9 cellular contexts compared by ENCODE assay signal in genomic region chr19:13441810-13442512, GRCh38.
A peak's percentile ranks its signal among the peaks of the same experiment; 100 is the strongest.
DNase-seq lines count a peak whose midpoint lies in the region; ATAC-seq, FAIRE-seq and TF ChIP-seq lines count a peak whose summit lies in the region.
"Had no signal": no experiment of that assay in that cellular context is flagged by ENCODE, and none has a peak within 500 bp of the region (broad histone marks: within the 10 kb centered on the region; RNA-seq: fewer than 3 reads in every experiment).

No MANE protein-coding gene starts in this region.

- H3K27me3 ChIP-seq in liver (ENCODE audit: control insufficient read depth in 4 of 4, insufficient read depth in 4 of 4, low read length in 3 of 4) = peaks cover 0 to 3% (median 0%) of the 10 kb centered on the region in 4 donors

- peaks cover 0 to 3% (median 0%) of the 10 kb centered on the region in 4 donors for H3K9me3 ChIP-seq in liver (ENCODE audit: control insufficient read depth in 4 of 4, low read length in 3 of 4)
- H3K9me3 ChIP-seq in kidney (ENCODE audit: control insufficient read depth in 1 of 2, low read length in 2 of 2) = no peaks in the 10 kb centered on the region

- TF ChIP-seq RAD21 in liver (IDR thresholded peaks at IDR 0.05) = no peak

- H3K36me3 ChIP-seq in liver (ENCODE audit: control insufficient read depth in 4 of 4, insufficient read depth in 3 of 4, low read depth in 1 of 4, low read length in 3 of 4) (no peaks in the 10 kb centered on the region), kidney (ENCODE audit: control insufficient read depth in 1 of 2, insufficient read depth in 2 of 2, low read length in 2 of 2) (no peaks in the 10 kb centered on the region)

- intact Hi-C loops in kidney (cut with DNase I) = no loop called here

- DNase-seq in GM13977 (ENCODE audit: low spot score) (peak; percentile 27), kidney (no peak), HCEC 1CT (no peak)
- DNase-seq in activated naive CD4-positive, alpha-beta T cell treated with anti-CD3 and anti-CD28 coated beads, Interleukin-2, amount 50 U/mL, for 16 hours = peak; percentile 33

- in situ Hi-C loops in GM13977 (cut with MboI; ENCODE audit: low pct_unique_long_range_greater_than_20kb, low sequenced_read_pairs, unreplicated experiment) = no loop called here

- no peak for TF ChIP-seq CTCF in GM13977 (IDR thresholded peaks at IDR 0.05; ENCODE audit: extremely low read depth, insufficient read depth, missing control alignments)
- TF ChIP-seq CTCF in liver (IDR thresholded peaks at IDR 0.05; ENCODE audit: low read depth, low read length, missing input control) = no peak
- TF ChIP-seq CTCF in kidney (IDR thresholded peaks at IDR 0.05; ENCODE audit: borderline replicate concordance, extremely low read depth, insufficient read depth) = no peak

- no peak overlapping the region for H3K4me3 ChIP-seq in liver (ENCODE audit: low read depth in 1 of 3, low read length in 3 of 3)
- no peak overlapping the region for H3K4me3 ChIP-seq in kidney (ENCODE audit: low read length in 2 of 2)

- no peak for ATAC-seq in GM21447 (IDR thresholded peaks at IDR 0.05; ENCODE audit: unreplicated experiment)
- no peak for ATAC-seq in GM21381 (IDR thresholded peaks at IDR 0.05; ENCODE audit: unreplicated experiment)

- WGBS in liver = 44% methylated on average over 10 of the region's 10 CpGs

- no peak for FAIRE-seq in kidney (lab: Jason Lieb, UNC)

- no peak overlapping the region for H3K9ac ChIP-seq in liver (ENCODE audit: low read depth in 1 of 2, low read length in 2 of 2)
- H3K9ac ChIP-seq in kidney (ENCODE audit: low read length in 2 of 2) = no peak overlapping the region

- H3K27ac ChIP-seq in liver (ENCODE audit: low read depth in 1 of 2, low read length in 2 of 2) = no peak overlapping the region
- H3K27ac ChIP-seq in kidney (ENCODE audit: low read depth in 2 of 2, low read length in 2 of 2) = no peak overlapping the region
- H3K27ac ChIP-seq: epithelial cell of prostate had no signal

- H3K4me1 ChIP-seq in liver (ENCODE audit: control insufficient read depth in 4 of 4, insufficient read depth in 4 of 4, low read length in 3 of 4) (no peaks in the 10 kb centered on the region), kidney (ENCODE audit: control insufficient read depth in 1 of 2, insufficient read depth in 1 of 2, low read depth in 1 of 2, low read length in 2 of 2) (no peaks in the 10 kb centered on the region)

TF ChIP-seq in PFSK-1, 5 proteins besides CTCF, POLR2A, EP300 and RAD21:
- no peak for TF ChIP-seq FOXP2 (optimal IDR thresholded peaks at IDR 0.05; ENCODE audit: borderline replicate concordance, extremely low read depth, extremely low read length, insufficient read depth)
- TF ChIP-seq REST (IDR thresholded peaks at IDR 0.05; ENCODE audit: insufficient read depth in 1 of 2, low read depth in 2 of 2, low read length in 2 of 2) = peak; percentile 97 to 98

TF ChIP-seq in liver, 16 proteins besides CTCF, POLR2A, EP300 and RAD21:
- TF ChIP-seq EGR1 (IDR thresholded peaks at IDR 0.05; ENCODE audit: low read depth in 2 of 2) (no peak), FOXA1 (IDR thresholded peaks at IDR 0.05) (no peak), REST (IDR thresholded peaks at IDR 0.05) (peak; percentile 99)
- TF ChIP-seq, protein P1, sequence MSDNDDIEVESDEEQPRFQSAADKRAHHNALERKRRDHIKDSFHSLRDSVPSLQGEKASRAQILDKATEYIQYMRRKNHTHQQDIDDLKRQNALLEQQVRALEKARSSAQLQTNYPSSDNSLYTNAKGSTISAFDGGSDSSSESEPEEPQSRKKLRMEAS (IDR thresholded peaks at IDR 0.05) = no peak
- TF ChIP-seq, protein P2, sequence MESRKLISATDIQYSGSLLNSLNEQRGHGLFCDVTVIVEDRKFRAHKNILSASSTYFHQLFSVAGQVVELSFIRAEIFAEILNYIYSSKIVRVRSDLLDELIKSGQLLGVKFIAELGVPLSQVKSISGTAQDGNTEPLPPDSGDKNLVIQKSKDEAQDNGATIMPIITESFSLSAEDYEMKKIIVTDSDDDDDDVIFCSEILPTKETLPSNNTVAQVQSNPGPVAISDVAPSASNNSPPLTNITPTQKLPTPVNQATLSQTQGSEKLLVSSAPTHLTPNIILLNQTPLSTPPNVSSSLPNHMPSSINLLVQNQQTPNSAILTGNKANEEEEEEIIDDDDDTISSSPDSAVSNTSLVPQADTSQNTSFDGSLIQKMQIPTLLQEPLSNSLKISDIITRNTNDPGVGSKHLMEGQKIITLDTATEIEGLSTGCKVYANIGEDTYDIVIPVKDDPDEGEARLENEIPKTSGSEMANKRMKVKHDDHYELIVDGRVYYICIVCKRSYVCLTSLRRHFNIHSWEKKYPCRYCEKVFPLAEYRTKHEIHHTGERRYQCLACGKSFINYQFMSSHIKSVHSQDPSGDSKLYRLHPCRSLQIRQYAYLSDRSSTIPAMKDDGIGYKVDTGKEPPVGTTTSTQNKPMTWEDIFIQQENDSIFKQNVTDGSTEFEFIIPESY (IDR thresholded peaks at IDR 0.05) = no peak
TF ChIP-seq in liver: peak in this region for 1.

Comparison
In these comparisons a context has a peak if more than half of its experiments do, and no peak if none do; other contexts are left out.
1. DNase-seq: peak in GM13977 (single experiment) and activated naive CD4-positive, alpha-beta T cell treated with anti-CD3 and anti-CD28 coated beads, Interleukin-2, amount 50 U/mL, for 16 hours (single experiment); none in kidney (single experiment) and HCEC 1CT (single experiment).